In genomic region chr1:12206792-12207424, GRCh38 we compare ENCODE assay signal across 21 cellular contexts.
A peak's percentile ranks its signal among the peaks of the same experiment; 100 is the strongest.
DNase-seq lines count a peak whose midpoint lies in the region; ATAC-seq lines count a peak whose summit lies in the region.
"Had no signal": no experiment of that assay in that cellular context is flagged by ENCODE, and none has a peak within 500 bp of the region (broad histone marks: within the 10 kb centered on the region; RNA-seq: fewer than 3 reads in every experiment).

No MANE protein-coding gene starts in this region.

- H3K4me3 Mint-ChIP-seq in stimulated activated naive CD8-positive, alpha-beta T cell treated with anti-CD3 and anti-CD28 coated beads, Interleukin-15, Interleukin-2, amounts not matched to agents 100 ng/mL and 50 ng/mL, for 24 hours, result no peak overlapping the region
- peak overlapping the region in 1 of 2 donors; percentile 24 for H3K4me3 Mint-ChIP-seq in stimulated activated naive CD8-positive, alpha-beta T cell treated with anti-CD3 and anti-CD28 coated beads, Interleukin-15, amount 100 ng/mL, for 72 hours
- H3K4me3 Mint-ChIP-seq in activated naive CD8-positive, alpha-beta T cell treated with anti-CD3 and anti-CD28 coated beads, Interleukin-2, amount 50 U/mL, for 24 hours, result no peak overlapping the region

- no peaks in the 10 kb centered on the region for H3K9me3 Mint-ChIP-seq in stimulated activated naive CD8-positive, alpha-beta T cell treated with anti-CD3 and anti-CD28 coated beads, Interleukin-15, Interleukin-2, amounts not matched to agents 100 ng/mL and 50 ng/mL, for 24 hours
- H3K9me3 Mint-ChIP-seq in stimulated activated naive CD8-positive, alpha-beta T cell treated with anti-CD3 and anti-CD28 coated beads, Interleukin-15, amount 100 ng/mL, for 72 hours, result no peaks in the 10 kb centered on the region
- no peaks in the 10 kb centered on the region for H3K9me3 Mint-ChIP-seq in activated naive CD8-positive, alpha-beta T cell treated with anti-CD3 and anti-CD28 coated beads, Interleukin-2, amount 50 U/mL, for 24 hours
- H3K9me3 Mint-ChIP-seq: IgD-negative memory B cell had no signal

- H3K4me1 Mint-ChIP-seq in stimulated activated naive CD8-positive, alpha-beta T cell treated with anti-CD3 and anti-CD28 coated beads, Interleukin-15, Interleukin-2, amounts not matched to agents 100 ng/mL and 50 ng/mL, for 24 hours (ENCODE audit: low read depth), result peaks cover 81% of the 10 kb centered on the region
- H3K4me1 Mint-ChIP-seq in stimulated activated naive CD8-positive, alpha-beta T cell treated with anti-CD3 and anti-CD28 coated beads, Interleukin-15, amount 100 ng/mL, for 72 hours, result peaks cover 90% of the 10 kb centered on the region
- H3K4me1 Mint-ChIP-seq in activated naive CD8-positive, alpha-beta T cell treated with anti-CD3 and anti-CD28 coated beads, Interleukin-2, amount 50 U/mL, for 24 hours, result peaks cover 74% of the 10 kb centered on the region

- peaks cover 54% of the 10 kb centered on the region for H3K36me3 Mint-ChIP-seq in stimulated activated naive CD8-positive, alpha-beta T cell treated with anti-CD3 and anti-CD28 coated beads, Interleukin-15, Interleukin-2, amounts not matched to agents 100 ng/mL and 50 ng/mL, for 24 hours (ENCODE audit: low read depth)
- H3K36me3 Mint-ChIP-seq in activated naive CD8-positive, alpha-beta T cell treated with anti-CD3 and anti-CD28 coated beads, Interleukin-2, amount 50 U/mL, for 24 hours (ENCODE audit: low read depth), result peaks cover 60% of the 10 kb centered on the region

- DNase-seq in NCI-H748 (lab: John Stamatoyannopoulos, UW; ENCODE audit: unreplicated experiment) (peak; percentile 6), NCI-H748 treated with DMSO at 0.1 percent for 48 hours (lab: John Stamatoyannopoulos, UW) (no peak), Kasumi-1 (lab: John Stamatoyannopoulos, UW) (no peak), AG08396 (ENCODE audit: low spot score) (no peak), activated gamma-delta T cell (lab: John Stamatoyannopoulos, UW) (no peak)
- no peak for DNase-seq in stimulated activated naive CD8-positive, alpha-beta T cell treated with anti-CD3 and anti-CD28 coated beads, Interleukin-15, amount 100 ng/mL, for 72 hours
- DNase-seq in activated naive CD8-positive, alpha-beta T cell treated with anti-CD3 and anti-CD28 coated beads, Interleukin-2, amount 50 U/mL, for 24 hours, result no peak
- DNase-seq: activated T-cell treated with anti-CD3 and anti-CD28 coated beads, Interleukin-2, amount 50 U/mL, for 48 hours; central memory CD4-positive, alpha-beta T cell; DND-41; erythroblast; mucosa of descending colon; NCI-H2081 treated with DMSO at 0.1 percent for 48 hours; NCI-H69; stomach; T1000; upper lobe of left lung had no signal

- H3K27me3 Mint-ChIP-seq in stimulated activated naive CD8-positive, alpha-beta T cell treated with anti-CD3 and anti-CD28 coated beads, Interleukin-15, Interleukin-2, amounts not matched to agents 100 ng/mL and 50 ng/mL, for 24 hours, result no peaks in the 10 kb centered on the region
- no peaks in the 10 kb centered on the region for H3K27me3 Mint-ChIP-seq in stimulated activated naive CD8-positive, alpha-beta T cell treated with anti-CD3 and anti-CD28 coated beads, Interleukin-15, amount 100 ng/mL, for 72 hours
- no peaks in the 10 kb centered on the region for H3K27me3 Mint-ChIP-seq in activated naive CD8-positive, alpha-beta T cell treated with anti-CD3 and anti-CD28 coated beads, Interleukin-2, amount 50 U/mL, for 24 hours
- H3K27me3 Mint-ChIP-seq: IgD-negative memory B cell had no signal

- ATAC-seq in stimulated activated naive CD8-positive, alpha-beta T cell treated with anti-CD3 and anti-CD28 coated beads, Interleukin-15, amount 100 ng/mL, for 72 hours, result no peak
- no peak for ATAC-seq in activated naive CD8-positive, alpha-beta T cell treated with anti-CD3 and anti-CD28 coated beads, Interleukin-2, amount 50 U/mL, for 24 hours
- ATAC-seq: gastroesophageal sphincter, mucosa of descending colon, right cardiac atrium had no signal

- H3K27ac Mint-ChIP-seq in stimulated activated naive CD8-positive, alpha-beta T cell treated with anti-CD3 and anti-CD28 coated beads, Interleukin-15, Interleukin-2, amounts not matched to agents 100 ng/mL and 50 ng/mL, for 24 hours, result peak overlapping the region; percentile 93
- peak overlapping the region in 1 of 2 donors; percentile 21 for H3K27ac Mint-ChIP-seq in stimulated activated naive CD8-positive, alpha-beta T cell treated with anti-CD3 and anti-CD28 coated beads, Interleukin-15, amount 100 ng/mL, for 72 hours
- peak overlapping the region; percentile 74 for H3K27ac Mint-ChIP-seq in activated naive CD8-positive, alpha-beta T cell treated with anti-CD3 and anti-CD28 coated beads, Interleukin-2, amount 50 U/mL, for 24 hours
